ENCODE assay signal across 10 cellular contexts in genomic region chr10:112898540-112899395, GRCh38. TPM values are rescaled to one million over a fixed set of nuclear protein-coding genes. Genes with fewer than 3 reads are reported as not detected.
A peak's percentile ranks its signal among the peaks of the same experiment; 100 is the strongest.
DNase-seq lines count a peak whose midpoint lies in the region; FAIRE-seq and TF ChIP-seq lines count a peak whose summit lies in the region.
"Had no signal": no experiment of that assay in that cellular context is flagged by ENCODE, and none has a peak within 500 bp of the region (broad histone marks: within the 10 kb centered on the region; RNA-seq: fewer than 3 reads in every experiment).

No MANE protein-coding gene starts in this region.

- DNase-seq in Calu3 (peak; percentile 47), adipocyte (ENCODE audit: low read depth) (peak; percentile 6), left ventricle myocardium inferior (no peak), GM10266 (ENCODE audit: extremely low spot score) (no peak), GM19239 (ENCODE audit: insufficient read length, low spot score) (no peak), NCI-H2029 (lab: John Stamatoyannopoulos, UW) (no peak), DMS114 treated with DMSO at 0.1 percent for 48 hours (lab: John Stamatoyannopoulos, UW; ENCODE audit: unreplicated experiment) (no peak)
- DNase-seq: CD4-positive, CD25-positive, alpha-beta regulatory T cell; natural killer cell had no signal

- H3K9ac ChIP-seq in adipocyte (ENCODE audit: low read length): no peak overlapping the region

- peaks cover 15% of the 10 kb centered on the region for H3K4me1 Mint-ChIP-seq in Calu3 (ENCODE audit: low read depth, unreplicated experiment)
- H3K4me1 Mint-ChIP-seq: natural killer cell had no signal

- BruUV-seq in Calu3 (replicated peaks; lab: Mats Ljungman, UMichigan): no TSS peak

- peak overlapping the region; percentile 64 for H3K4me3 Mint-ChIP-seq in Calu3 (ENCODE audit: low read depth, unreplicated experiment)
- H3K4me3 Mint-ChIP-seq: CD4-positive, CD25-positive, alpha-beta regulatory T cell; natural killer cell had no signal

- CTCF ChIA-PET in Calu3 (lab: Charles Lee): interaction anchor here (0.6 to 1.2 kb wide), 3 partner anchors 10 to 32 kb away, joined by 3 to 4 read pairs (median 3); no protein-coding TSS in a partner anchor

- no peaks in the 10 kb centered on the region for H3K36me3 ChIP-seq in adipocyte (ENCODE audit: control insufficient read depth, insufficient read depth, low read length, severe bottlenecking)
- no peaks in the 10 kb centered on the region for H3K36me3 ChIP-seq in left ventricle myocardium inferior
- no peaks in the 10 kb centered on the region for H3K36me3 ChIP-seq in neuron (ENCODE audit: insufficient read depth, low read length)

- FAIRE-seq in GM19239 (lab: Jason Lieb, UNC): no peak

- TF ChIP-seq CTCF in Calu3 (IDR thresholded peaks at IDR 0.05; ENCODE audit: unreplicated experiment): no peak
- no peak for TF ChIP-seq CTCF in left ventricle myocardium inferior (IDR thresholded peaks at IDR 0.05; ENCODE audit: borderline replicate concordance)
- TF ChIP-seq CTCF in GM10266 (IDR thresholded peaks at IDR 0.05; ENCODE audit: control insufficient read depth, insufficient read depth, low read depth, missing control alignments): no peak

- H3K27me3 Mint-ChIP-seq in Calu3 (ENCODE audit: unreplicated experiment): no peaks in the 10 kb centered on the region
- H3K27me3 Mint-ChIP-seq: CD4-positive, CD25-positive, alpha-beta regulatory T cell had no signal

- peaks cover 3% of the 10 kb centered on the region for H3K9me3 Mint-ChIP-seq in Calu3 (ENCODE audit: low read depth, unreplicated experiment)
- H3K9me3 Mint-ChIP-seq: natural killer cell had no signal

- H3K27me3 ChIP-seq in adipocyte (replicated peaks; ENCODE audit: control insufficient read depth, insufficient read depth, low read length) (peaks cover 3% of the 10 kb centered on the region), left ventricle myocardium inferior (ENCODE audit: low read depth) (no peaks in the 10 kb centered on the region), neuron (ENCODE audit: insufficient read depth, low read length) (no peaks in the 10 kb centered on the region)

- no peak overlapping the region for H3K27ac ChIP-seq in left ventricle myocardium inferior (replicated peaks)

- H3K36me3 Mint-ChIP-seq in Calu3 (ENCODE audit: insufficient read depth, unreplicated experiment): no peaks in the 10 kb centered on the region
- H3K36me3 Mint-ChIP-seq: CD4-positive, CD25-positive, alpha-beta regulatory T cell; natural killer cell had no signal

- peak overlapping the region; percentile 55 for H3K4me3 ChIP-seq in adipocyte (ENCODE audit: low read length)
- peak overlapping the region; percentile 44 for H3K4me3 ChIP-seq in left ventricle myocardium inferior
- H3K4me3 ChIP-seq in neuron (ENCODE audit: low read length): peak overlapping the region; percentile 30

- H2AFZ ChIP-seq in neuron (ENCODE audit: low read depth, low read length): peak overlapping the region; percentile 53

- H3K9me3 ChIP-seq in adipocyte (ENCODE audit: control insufficient read depth, low read length): no peaks in the 10 kb centered on the region
- no peaks in the 10 kb centered on the region for H3K9me3 ChIP-seq in left ventricle myocardium inferior (replicated peaks)
- peaks cover 2% of the 10 kb centered on the region for H3K9me3 ChIP-seq in neuron (ENCODE audit: low read length)

- intact Hi-C loops in Calu3 (cut with micrococcal nuclease; ENCODE audit: unreplicated experiment) (no loop called here), left ventricle myocardium inferior (cut with micrococcal nuclease) (no loop called here)

- peaks cover 5% of the 10 kb centered on the region for H3K4me1 ChIP-seq in adipocyte (ENCODE audit: control insufficient read depth, insufficient read depth, low read length)
- no peaks in the 10 kb centered on the region for H3K4me1 ChIP-seq in left ventricle myocardium inferior
- H3K4me1 ChIP-seq in neuron (ENCODE audit: insufficient read depth, low read length): peaks cover 11% of the 10 kb centered on the region

- H3K27ac Mint-ChIP-seq in Calu3 (ENCODE audit: unreplicated experiment): peak overlapping the region; percentile 67
- H3K27ac Mint-ChIP-seq: CD4-positive, CD25-positive, alpha-beta regulatory T cell; natural killer cell had no signal

RNA-seq across cellular contexts. Expression of gene TCF7L2, which starts 51.3 kb away (rescaled TPM):
- total RNA-seq in Calu3 (2022) (36.6 and 43.0 TPM in 2 replicates), left ventricle myocardium inferior (8.9 TPM)

Comparison
In these comparisons a context has a peak if more than half of its experiments do, and no peak if none do; other contexts are left out.
1. DNase-seq: peak in Calu3 (single experiment) and adipocyte (single experiment); none in left ventricle myocardium inferior (single experiment), GM10266 (single experiment), GM19239 (single experiment), NCI-H2029 (single experiment) and DMS114 treated with DMSO at 0.1 percent for 48 hours (single experiment).
2. Peak in every context shown above with its lines, with median percentiles within 50 percentile points of each other: H3K4me3 ChIP-seq.